Comparison of ENCODE assay signal across 13 cellular contexts in genomic region chr13:110361365-110361911, GRCh38. TPM values are rescaled to one million over a fixed set of nuclear protein-coding genes. Genes with fewer than 3 reads are reported as not detected.
A peak's percentile ranks its signal among the peaks of the same experiment; 100 is the strongest.
DNase-seq lines count a peak whose midpoint lies in the region; ATAC-seq, FAIRE-seq and TF ChIP-seq lines count a peak whose summit lies in the region.
"Had no signal": no experiment of that assay in that cellular context is flagged by ENCODE, and none has a peak within 500 bp of the region (broad histone marks: within the 10 kb centered on the region; RNA-seq: fewer than 3 reads in every experiment).

No MANE protein-coding gene starts in this region.

- BruUV-seq in HCT116 (replicated peaks; lab: Mats Ljungman, UMichigan): no TSS peak

- TF ChIP-seq POLR2A in HCT116 (IDR thresholded peaks at IDR 0.05; ENCODE audit: borderline replicate concordance, extremely low read depth, insufficient read depth, insufficient read length): no peak
- TF ChIP-seq POLR2A in H1 (IDR thresholded peaks at IDR 0.05; ENCODE audit: control extremely low read depth in 1 of 2, low read depth in 2 of 2, low read length in 2 of 2): no peak
- no peak for TF ChIP-seq POLR2A in right lobe of liver (IDR thresholded peaks at IDR 0.05)

- H3K4me1 ChIP-seq in HCT116 (ENCODE audit: control insufficient read depth in 1 of 2, insufficient read depth in 2 of 2, low read length in 2 of 2): no peaks in the 10 kb centered on the region
- no peaks in the 10 kb centered on the region; a peak in 1 of 7 replicates for H3K4me1 ChIP-seq in H1 (replicated peaks in 1 of 4; ENCODE audit: control insufficient read depth in 3 of 4, insufficient read depth in 4 of 4, low read length in 3 of 4)
- no peaks in the 10 kb centered on the region for H3K4me1 ChIP-seq in right lobe of liver

- CTCF ChIA-PET in HCT116 (lab: Charles Lee) (interaction anchor here (1.1 kb wide), 1 partner anchor 9 kb away, joined by 4 read pairs; no protein-coding TSS in a partner anchor), H1 (lab: Charles Lee; ENCODE audit: partially characterized antibody) (interaction anchor here (0.7 to 5.1 kb wide), 16 partner anchors 10 to 137 kb away, joined by 3 to 36 read pairs (median 4); no protein-coding TSS in a partner anchor)
- CTCF ChIA-PET in activated CD4-positive, alpha-beta memory T cell treated with anti-CD3 and anti-CD28 coated beads, Interleukin-2, amount 10 ng/mL, durations not matched to agents 7 days and 5 days (lab: Charles Lee): no interaction called here

- H3K18ac ChIP-seq in H1 (ENCODE audit: extremely low read depth, low read length): no peak overlapping the region

- no peak overlapping the region for H2AFZ ChIP-seq in HCT116 (ENCODE audit: low read depth, low read length, poor library complexity, severe bottlenecking)
- H2AFZ ChIP-seq in H1 (ENCODE audit: low read length): no peak overlapping the region

- no peak for TF ChIP-seq EP300 in H1 (IDR thresholded peaks at IDR 0.05; ENCODE audit: borderline replicate concordance in 1 of 2, low read depth in 2 of 2, low read length in 2 of 2)

- H3K23ac ChIP-seq in H1 (ENCODE audit: insufficient read length): no peak overlapping the region

- H2BK12ac ChIP-seq in H1 (ENCODE audit: low read depth, low read length): no peak overlapping the region

- H3K4me3 ChIP-seq in HCT116 (replicated peaks in 1 of 2; ENCODE audit: low read depth in 1 of 2, low read length in 2 of 2) (no peak overlapping the region), H1 (ENCODE audit: extremely low read depth in 1 of 4, insufficient read depth in 2 of 4, low read depth in 3 of 4, low read length in 4 of 4) (no peak overlapping the region), right lobe of liver (no peak overlapping the region)

- H2AK5ac ChIP-seq in H1 (ENCODE audit: low read depth, low read length): no peak overlapping the region

- H3K4me2 ChIP-seq in HCT116 (ENCODE audit: low read length) (no peak overlapping the region), H1 (ENCODE audit: insufficient read depth in 1 of 2, low read depth in 2 of 2, low read length in 2 of 2) (no peak overlapping the region)

- RAD21 ChIA-PET in HCT116 (lab: Charles Lee; ENCODE audit: low non-redundant PET in 1 of 2, low total read pairs in 2 of 2, uncharacterized antibody in 2 of 2, unreplicated experiment in 2 of 2): no interaction called here

- no peaks in the 10 kb centered on the region; the same call in 1 of the 2 replicates for H3K79me1 ChIP-seq in H1 (ENCODE audit: low read depth, low read length)

- H4K5ac ChIP-seq in H1 (ENCODE audit: insufficient read length, low read depth, low read length): no peak overlapping the region

- no peak overlapping the region for H2BK5ac ChIP-seq in H1 (ENCODE audit: low read depth, low read length)

- no peak overlapping the region for H2BK15ac ChIP-seq in H1 (ENCODE audit: low read length)

- DNase-seq in HCT116 (ENCODE audit: low read depth, low spot score): no peak
- no peak for DNase-seq in H1 (ENCODE audit: low read depth in 1 of 2, low spot score in 2 of 2)
- DNase-seq in right lobe of liver: no peak
- peak; percentile 88 for DNase-seq in smooth muscle cell of the brain vasculature (ENCODE audit: low read depth, low spot score)
- DNase-seq in GF-D8 (lab: John Stamatoyannopoulos, UW): no peak
- DNase-seq in activated CD4-positive, alpha-beta memory T cell treated with anti-CD3 and anti-CD28 coated beads, Interleukin-2, amount 10 ng/mL, durations not matched to agents 7 days and 5 days: no peak
- no peak for DNase-seq in KBM-7
- DNase-seq: activated CD4-positive, alpha-beta T cell treated with anti-CD3 and anti-CD28 coated beads for 4 hours; activated naive CD8-positive, alpha-beta T cell treated with anti-CD3 and anti-CD28 coated beads, Interleukin-2, amount 10 ng/mL, durations not matched to agents 7 days and 5 days; GOT3; NCI-H1436 treated with DMSO at 0.1 percent for 48 hours had no signal

- H3K56ac ChIP-seq in H1 (replicated peaks; ENCODE audit: insufficient read length, low read depth, low read length): no peak overlapping the region

- H4K91ac ChIP-seq in H1 (replicated peaks; ENCODE audit: insufficient read length, low read length): no peak overlapping the region

- H3K14ac ChIP-seq in H1 (ENCODE audit: insufficient read length): no peak overlapping the region

- in situ Hi-C loops in KBM-7 (cut with MboI; ENCODE audit: low pct_unique_long_range_greater_than_20kb, low sequenced_read_pairs): no loop called here

- POLR2A ChIA-PET in HCT116 (lab: Charles Lee) (no interaction called here), H1 (lab: Charles Lee; ENCODE audit: partially characterized antibody) (interaction anchor here (1.2 kb wide), 1 partner anchor 55 kb away, joined by 3 read pairs; no protein-coding TSS in a partner anchor)
- POLR2A ChIA-PET in activated CD4-positive, alpha-beta memory T cell treated with anti-CD3 and anti-CD28 coated beads, Interleukin-2, amount 10 ng/mL, durations not matched to agents 7 days and 5 days (lab: Charles Lee): no interaction called here

- H3K9me3 ChIP-seq in HCT116 (ENCODE audit: control insufficient read depth in 1 of 2, insufficient read depth in 1 of 2, low read depth in 1 of 2, low read length in 2 of 2): no peaks in the 10 kb centered on the region
- H3K9me3 ChIP-seq in H1 (ENCODE audit: insufficient read depth in 2 of 2, low read depth in 1 of 2, low read length in 1 of 2): no peaks in the 10 kb centered on the region
- no peaks in the 10 kb centered on the region for H3K9me3 ChIP-seq in right lobe of liver

- no peaks in the 10 kb centered on the region for H3K9me3 Mint-ChIP-seq in activated CD4-positive, alpha-beta memory T cell treated with anti-CD3 and anti-CD28 coated beads, Interleukin-2, amount 10 ng/mL, durations not matched to agents 7 days and 5 days
- H3K9me3 Mint-ChIP-seq: activated naive CD8-positive, alpha-beta T cell treated with anti-CD3 and anti-CD28 coated beads, Interleukin-2, amount 10 ng/mL, durations not matched to agents 7 days and 5 days had no signal

- H3K36me3 Mint-ChIP-seq in activated CD4-positive, alpha-beta memory T cell treated with anti-CD3 and anti-CD28 coated beads, Interleukin-2, amount 10 ng/mL, durations not matched to agents 7 days and 5 days (ENCODE audit: low read depth): no peaks in the 10 kb centered on the region
- H3K36me3 Mint-ChIP-seq: activated naive CD8-positive, alpha-beta T cell treated with anti-CD3 and anti-CD28 coated beads, Interleukin-2, amount 10 ng/mL, durations not matched to agents 7 days and 5 days had no signal

- no peaks in the 10 kb centered on the region for H3K9me2 ChIP-seq in HCT116 (ENCODE audit: insufficient read depth)

- H3K27me3 Mint-ChIP-seq in activated CD4-positive, alpha-beta memory T cell treated with anti-CD3 and anti-CD28 coated beads, Interleukin-2, amount 10 ng/mL, durations not matched to agents 7 days and 5 days: no peaks in the 10 kb centered on the region
- H3K27me3 Mint-ChIP-seq: type B pancreatic cell had no signal

- 92% methylated on average over 10 of the region's 10 CpGs; no CpG with 5 or more reads in 1 of the 2 experiments for WGBS in H1 (ENCODE audit: extremely low coverage in 1 of 2, insufficient coverage in 1 of 2, insufficient read length in 1 of 2, insufficient replicate concordance in 2 of 2, low coverage in 1 of 2, low lambda C conversion rate in 2 of 2, missing lambda C conversion rate in 1 of 2), 2 experiments
- 65% methylated on average over 6 of the region's 10 CpGs for WGBS in right lobe of liver (ENCODE audit: insufficient coverage, low coverage, low lambda C conversion rate, missing lambda C conversion rate)

- ATAC-seq in HCT116: peak; percentile 61
- peak; percentile 35 to 60 (median 54) for ATAC-seq in right lobe of liver
- ATAC-seq in GM19452 (IDR thresholded peaks at IDR 0.05; ENCODE audit: unreplicated experiment): no peak

- no peak overlapping the region for H3K4ac ChIP-seq in H1 (replicated peaks; ENCODE audit: insufficient read length, low read depth, low read length)

- H3K36me3 ChIP-seq in HCT116 (ENCODE audit: control insufficient read depth in 1 of 2, insufficient read depth in 2 of 2, low read length in 2 of 2): no peaks in the 10 kb centered on the region
- H3K36me3 ChIP-seq in H1 (ENCODE audit: control insufficient read depth in 2 of 4, insufficient read depth in 4 of 4, low read length in 3 of 4): peaks cover 0 to 4% (median 1%) of the 10 kb centered on the region in 4 experiments; a peak in 3 of 8 replicates
- H3K36me3 ChIP-seq in right lobe of liver: no peaks in the 10 kb centered on the region

- no peaks in the 10 kb centered on the region for H4K20me1 ChIP-seq in HCT116 (ENCODE audit: insufficient read depth)
- H4K20me1 ChIP-seq in H1 (replicated peaks in 1 of 2; ENCODE audit: control insufficient read depth in 1 of 2, insufficient read depth in 2 of 2, low read length in 2 of 2): no peaks in the 10 kb centered on the region

- no peaks in the 10 kb centered on the region for H3K27me3 ChIP-seq in HCT116 (ENCODE audit: insufficient read depth, low read length)
- no peaks in the 10 kb centered on the region for H3K27me3 ChIP-seq in H1 (replicated peaks in 1 of 4; ENCODE audit: control insufficient read depth in 3 of 4, extremely low read depth in 1 of 4, insufficient read depth in 3 of 4, low read length in 3 of 4)
- no peaks in the 10 kb centered on the region for H3K27me3 ChIP-seq in right lobe of liver

- H3K9ac ChIP-seq in HCT116 (ENCODE audit: low read length) (no peak overlapping the region), H1 (replicated peaks in 1 of 4; ENCODE audit: extremely low read depth in 1 of 4, low read depth in 3 of 4, low read length in 3 of 4) (no peak overlapping the region)

- H3K27ac Mint-ChIP-seq in activated CD4-positive, alpha-beta memory T cell treated with anti-CD3 and anti-CD28 coated beads, Interleukin-2, amount 10 ng/mL, durations not matched to agents 7 days and 5 days: no peak overlapping the region
- H3K27ac Mint-ChIP-seq: activated naive CD8-positive, alpha-beta T cell treated with anti-CD3 and anti-CD28 coated beads, Interleukin-2, amount 10 ng/mL, durations not matched to agents 7 days and 5 days; type B pancreatic cell had no signal

- H2BK120ac ChIP-seq in H1 (replicated peaks; ENCODE audit: low read depth, low read length): no peak overlapping the region

- TF ChIP-seq RAD21 in HCT116 (IDR thresholded peaks at IDR 0.05; ENCODE audit: low read depth): no peak
- no peak for TF ChIP-seq RAD21 in H1 (IDR thresholded peaks at IDR 0.05 in 1 of 2, conservative IDR thresholded peaks at IDR 0.05 in 1 of 2; ENCODE audit: low read depth in 2 of 2, low read length in 2 of 2)

- FAIRE-seq in H1 (lab: Jason Lieb, UNC): no peak

- intact Hi-C loops in HCT116 (cut with micrococcal nuclease) (no loop called here), right lobe of liver (cut with DNase I) (no loop called here)

- no peaks in the 10 kb centered on the region for H3K23me2 ChIP-seq in H1 (ENCODE audit: low read depth, low read length)

- no peak for TF ChIP-seq CTCF in HCT116 (IDR thresholded peaks at IDR 0.05 in 2 of 3, conservative IDR thresholded peaks at IDR 0.05 in 1 of 3; ENCODE audit: borderline replicate concordance in 1 of 3, insufficient read depth in 1 of 3, low read depth in 2 of 3, low read length in 2 of 3)
- TF ChIP-seq CTCF in H1 (IDR thresholded peaks at IDR 0.05; ENCODE audit: control extremely low read depth in 1 of 3, insufficient read depth in 1 of 3, low read depth in 1 of 3, low read length in 3 of 3): no peak
- no peak for TF ChIP-seq CTCF in right lobe of liver (IDR thresholded peaks at IDR 0.05)

- H3K4me3 Mint-ChIP-seq in activated CD4-positive, alpha-beta memory T cell treated with anti-CD3 and anti-CD28 coated beads, Interleukin-2, amount 10 ng/mL, durations not matched to agents 7 days and 5 days: no peak overlapping the region
- H3K4me3 Mint-ChIP-seq: activated naive CD8-positive, alpha-beta T cell treated with anti-CD3 and anti-CD28 coated beads, Interleukin-2, amount 10 ng/mL, durations not matched to agents 7 days and 5 days; type B pancreatic cell had no signal

- H3K4me1 Mint-ChIP-seq in activated CD4-positive, alpha-beta memory T cell treated with anti-CD3 and anti-CD28 coated beads, Interleukin-2, amount 10 ng/mL, durations not matched to agents 7 days and 5 days: no peaks in the 10 kb centered on the region
- H3K4me1 Mint-ChIP-seq: activated naive CD8-positive, alpha-beta T cell treated with anti-CD3 and anti-CD28 coated beads, Interleukin-2, amount 10 ng/mL, durations not matched to agents 7 days and 5 days had no signal

- H4K8ac ChIP-seq in H1 (ENCODE audit: extremely low read depth, insufficient read depth, low read length): no peak overlapping the region

- H3K27ac ChIP-seq in HCT116 (ENCODE audit: low read depth, low read length) (no peak overlapping the region), H1 (ENCODE audit: low read depth, low read length) (no peak overlapping the region), right lobe of liver (peak overlapping the region; percentile 5 to 47 (median 26))

- H3K79me2 ChIP-seq in HCT116 (ENCODE audit: insufficient read depth, low read length) (no peaks in the 10 kb centered on the region), H1 (ENCODE audit: control insufficient read depth in 1 of 2, insufficient read depth in 2 of 2, low read length in 2 of 2) (no peaks in the 10 kb centered on the region; a peak in 1 of 4 replicates)

- H2BK20ac ChIP-seq in H1 (ENCODE audit: low read length): no peak overlapping the region

RNA-seq across cellular contexts. Expression of gene COL4A2, which starts 54.4 kb away (rescaled TPM):
- total RNA-seq in HCT116 (2021; ENCODE audit: unreplicated experiment) (1.6 TPM), right lobe of liver (10 to 100 TPM in 5 of 6 experiments, 1 to 10 TPM in 1; 8.4 to 65.8 (median 42.5) TPM)
- polyA plus RNA-seq in HCT116 (2012): 0.12 TPM in 1 of 2 replicates, not detected in the other
- total RNA-seq in H1 (2021; fragmentation: NEBNext Ultra II Directional; extraction: Animal tissue kit (Norgen Biotek cat#: 25700)): 77.0 and 80.4 TPM in 2 replicates
- polyA plus RNA-seq in H1 (2011; rRNA removed): 87.3 and 133 TPM in 2 replicates
- 64.4 TPM for polyA plus RNA-seq in H1 (2011; cell fraction: cytosol; rRNA removed)
- polyA plus RNA-seq in H1 (2011; cell fraction: nucleus; rRNA removed): 260 TPM
- polyA plus RNA-seq in H1 (2012, experiment 1 of 2): 45.6 to 82.2 TPM (median 69.4 TPM) in 4 replicates
- 40.9 TPM for polyA plus RNA-seq in H1 (2012, experiment 2 of 2)
- polyA plus RNA-seq in H1 (2013, experiment 1 of 2): 143 TPM
- 123 TPM for polyA plus RNA-seq in H1 (2013, experiment 2 of 2)
- polyA minus RNA-seq in H1 (2011; rRNA and poly(A)+ RNA removed): 69.1 and 74.8 TPM in 2 replicates
- polyA minus RNA-seq in H1 (2011; cell fraction: cytosol; rRNA and poly(A)+ RNA removed): 78.9 TPM
- polyA minus RNA-seq in H1 (2011; cell fraction: nucleus; rRNA and poly(A)+ RNA removed): 109 TPM
- not detected for total RNA-seq in activated CD4-positive, alpha-beta memory T cell treated with anti-CD3 and anti-CD28 coated beads, Interleukin-2, amount 10 ng/mL, durations not matched to agents 7 days and 5 days
- total RNA-seq: activated naive CD8-positive, alpha-beta T cell treated with anti-CD3 and anti-CD28 coated beads, Interleukin-2, amount 10 ng/mL, durations not matched to agents 7 days and 5 days had no signal

RNA-seq across cellular contexts. Expression of gene COL4A1, which starts 54.5 kb away (rescaled TPM):
- total RNA-seq in HCT116 (2021; ENCODE audit: unreplicated experiment) (0.57 TPM), right lobe of liver (10 to 100 TPM in 5 of 6 experiments, 1 to 10 TPM in 1; 8.0 to 89.8 (median 41.1) TPM)
- 0.04 TPM in 1 of 2 replicates, not detected in the other for polyA plus RNA-seq in HCT116 (2012)
- 82.0 and 91.0 TPM in 2 replicates for total RNA-seq in H1 (2021; fragmentation: NEBNext Ultra II Directional; extraction: Animal tissue kit (Norgen Biotek cat#: 25700))
- 30.7 and 31.7 TPM in 2 replicates for polyA plus RNA-seq in H1 (2011; rRNA removed)
- 31.3 TPM for polyA plus RNA-seq in H1 (2011; cell fraction: cytosol; rRNA removed)
- polyA plus RNA-seq in H1 (2011; cell fraction: nucleus; rRNA removed): 69.4 TPM
- 39.8 to 46.7 TPM (median 43.8 TPM) in 4 replicates for polyA plus RNA-seq in H1 (2012, experiment 1 of 2)
- 17.1 TPM for polyA plus RNA-seq in H1 (2012, experiment 2 of 2)
- polyA plus RNA-seq in H1 (2013, experiment 1 of 2): 88.0 TPM
- 83.1 TPM for polyA plus RNA-seq in H1 (2013, experiment 2 of 2)
- 46.9 and 65.9 TPM in 2 replicates for polyA minus RNA-seq in H1 (2011; rRNA and poly(A)+ RNA removed)
- polyA minus RNA-seq in H1 (2011; cell fraction: cytosol; rRNA and poly(A)+ RNA removed): 44.9 TPM
- polyA minus RNA-seq in H1 (2011; cell fraction: nucleus; rRNA and poly(A)+ RNA removed): 51.4 TPM
- not detected for total RNA-seq in activated CD4-positive, alpha-beta memory T cell treated with anti-CD3 and anti-CD28 coated beads, Interleukin-2, amount 10 ng/mL, durations not matched to agents 7 days and 5 days
- total RNA-seq: activated naive CD8-positive, alpha-beta T cell treated with anti-CD3 and anti-CD28 coated beads, Interleukin-2, amount 10 ng/mL, durations not matched to agents 7 days and 5 days had no signal

Comparison
In these comparisons a context has a peak if more than half of its experiments do, and no peak if none do; other contexts are left out.
1. H3K27ac ChIP-seq: peak in right lobe of liver (3 of 3); none in HCT116 (single experiment) and H1 (single experiment).
2. Of the 16 proteins assayed by ChIP-seq in both H1 and HCT116: peak only in H1: SRF; only in HCT116: none; in both: none; in neither: 15.